8 cellular contexts compared by ENCODE assay signal in genomic region chr12:55736780-55737580, GRCh38.
A peak's percentile ranks its signal among the peaks of the same experiment; 100 is the strongest.
DNase-seq lines count a peak whose midpoint lies in the region; ATAC-seq lines count a peak whose summit lies in the region.

No MANE protein-coding gene starts in this region.

- H3K9me3 ChIP-seq in NT2/D1 (ENCODE audit: insufficient read depth, low read length) (no peaks in the 10 kb centered on the region), neuron (ENCODE audit: low read length) (no peaks in the 10 kb centered on the region)

- H3K36me3 ChIP-seq in NT2/D1 (ENCODE audit: insufficient read depth, insufficient read length, low read length) (peaks cover 6% of the 10 kb centered on the region), neuron (ENCODE audit: insufficient read depth, low read length) (no peaks in the 10 kb centered on the region)

- H2AFZ ChIP-seq in neuron (ENCODE audit: low read depth, low read length) = peak overlapping the region; percentile 46

- ATAC-seq in HG02938 (IDR thresholded peaks at IDR 0.05; ENCODE audit: unreplicated experiment) = no peak

- no peak overlapping the region for H3K9ac ChIP-seq in NT2/D1 (ENCODE audit: insufficient read length, low read depth)

- H3K27me3 ChIP-seq in NT2/D1 (ENCODE audit: insufficient read depth, insufficient read length) (peaks cover 2% of the 10 kb centered on the region), neuron (ENCODE audit: insufficient read depth, low read length) (no peaks in the 10 kb centered on the region)

- DNase-seq in SIG-M5 treated with dmso at 0.1 percent for 504 hours (lab: John Stamatoyannopoulos, UW; ENCODE audit: unreplicated experiment) (peak; percentile 86), SIG-M5 (lab: John Stamatoyannopoulos, UW) (no peak), HuH-7 (ENCODE audit: low spot score) (peak; percentile 86), NT2/D1 (ENCODE audit: low read depth, low spot score) (peak; percentile 85), globus pallidus (ENCODE audit: low spot score) (peak; percentile 70)
- DNase-seq in activated effector memory CD4-positive, alpha-beta T cell treated with Interleukin-2 at 50 U/mL for 16 hours = peak; percentile 30

- H3K4me1 ChIP-seq in NT2/D1 (ENCODE audit: insufficient read depth, insufficient read length) = peaks cover 7% of the 10 kb centered on the region
- peaks cover 19% of the 10 kb centered on the region for H3K4me1 ChIP-seq in neuron (ENCODE audit: insufficient read depth, low read length)

- H3K4me3 ChIP-seq in NT2/D1 (ENCODE audit: insufficient read length, low read depth) (no peak overlapping the region), neuron (ENCODE audit: low read length) (peak overlapping the region; percentile 58)
